Comparison of ENCODE assay signal across 23 cellular contexts in genomic region chr5:9558319-9558965, GRCh38. TPM values are rescaled to one million over a fixed set of nuclear protein-coding genes. Genes with fewer than 3 reads are reported as not detected.
"Had no signal": no experiment of that assay in that cellular context is flagged by ENCODE, and none has a peak within 500 bp of the region (broad histone marks: within the 10 kb centered on the region; RNA-seq: fewer than 3 reads in every experiment).

No MANE protein-coding gene starts in this region.

- H3K4me1 Mint-ChIP-seq: activated naive CD8-positive, alpha-beta T cell treated with anti-CD3 and anti-CD28 coated beads, Interleukin-2, amount 10 ng/mL, durations not matched to agents 7 days and 5 days; naive thymus-derived CD8-positive, alpha-beta T cell had no signal

- H3K4me3 ChIP-seq: coronary artery, esophagus squamous epithelium, gastroesophageal sphincter, lower lobe of right lung, sigmoid colon, thoracic aorta, upper lobe of right lung had no signal

- H3K4me3 Mint-ChIP-seq: activated naive CD4-positive, alpha-beta T cell treated with anti-CD3 and anti-CD28 coated beads for 36 hours; activated naive CD8-positive, alpha-beta T cell treated with anti-CD3 and anti-CD28 coated beads, Interleukin-2, amount 10 ng/mL, durations not matched to agents 7 days and 5 days; activated T-cell treated with anti-CD3 and anti-CD28 coated beads, Interleukin-2, amount 50 U/mL, for 72 hours; endodermal cell; naive thymus-derived CD8-positive, alpha-beta T cell had no signal

- H3K36me3 Mint-ChIP-seq: activated naive CD8-positive, alpha-beta T cell treated with anti-CD3 and anti-CD28 coated beads, Interleukin-2, amount 10 ng/mL, durations not matched to agents 7 days and 5 days; naive thymus-derived CD8-positive, alpha-beta T cell had no signal

- H3K27ac ChIP-seq: coronary artery, gastroesophageal sphincter, lower lobe of right lung, sigmoid colon, thoracic aorta, upper lobe of right lung had no signal

- H3K4me1 ChIP-seq: gastroesophageal sphincter, lower lobe of right lung, sigmoid colon, upper lobe of right lung had no signal

- H3K9me3 Mint-ChIP-seq: activated naive CD4-positive, alpha-beta T cell treated with anti-CD3 and anti-CD28 coated beads for 36 hours; activated naive CD8-positive, alpha-beta T cell treated with anti-CD3 and anti-CD28 coated beads, Interleukin-2, amount 10 ng/mL, durations not matched to agents 7 days and 5 days; endodermal cell had no signal

- H3K9me3 ChIP-seq: esophagus squamous epithelium, gastroesophageal sphincter, lower lobe of right lung, sigmoid colon, thoracic aorta, upper lobe of right lung had no signal

- ATAC-seq: activated T-cell treated with anti-CD3 and anti-CD28 coated beads, Interleukin-2, amount 50 U/mL, for 72 hours; gastroesophageal sphincter; left cardiac atrium; lower lobe of right lung; naive thymus-derived CD8-positive, alpha-beta T cell; upper lobe of right lung had no signal

- H3K27ac Mint-ChIP-seq: activated naive CD4-positive, alpha-beta T cell treated with anti-CD3 and anti-CD28 coated beads for 36 hours; activated naive CD8-positive, alpha-beta T cell treated with anti-CD3 and anti-CD28 coated beads, Interleukin-2, amount 10 ng/mL, durations not matched to agents 7 days and 5 days; activated T-cell treated with anti-CD3 and anti-CD28 coated beads, Interleukin-2, amount 50 U/mL, for 72 hours; endodermal cell; naive thymus-derived CD8-positive, alpha-beta T cell had no signal

- FAIRE-seq: bronchial epithelial cell had no signal

- H3K27me3 Mint-ChIP-seq: activated naive CD8-positive, alpha-beta T cell treated with anti-CD3 and anti-CD28 coated beads, Interleukin-2, amount 10 ng/mL, durations not matched to agents 7 days and 5 days had no signal

- H3K36me3 ChIP-seq: esophagus squamous epithelium, gastroesophageal sphincter, lower lobe of right lung, sigmoid colon, thoracic aorta, upper lobe of right lung had no signal

- DNase-seq: activated CD4-positive, alpha-beta T cell treated with anti-CD3 and anti-CD28 coated beads for 1 hour; activated effector memory CD4-positive, alpha-beta T cell treated with Interleukin-2 at 50 U/mL for 16 hours; activated naive CD4-positive, alpha-beta T cell treated with anti-CD3 and anti-CD28 coated beads for 36 hours; activated naive CD8-positive, alpha-beta T cell treated with anti-CD3 and anti-CD28 coated beads, Interleukin-2, amount 10 ng/mL, durations not matched to agents 7 days and 5 days; activated T-cell treated with anti-CD3 and anti-CD28 coated beads, Interleukin-2, amount 50 U/mL, for 72 hours; amniotic stem cell; endodermal cell; esophagus squamous epithelium; head of caudate nucleus; islet precursor cell; left cardiac atrium; lower lobe of right lung; naive thymus-derived CD8-positive, alpha-beta T cell; sigmoid colon; stimulated activated CD4-positive, alpha-beta T cell treated with anti-CD3 and anti-CD28 coated beads, Interleukin-4, amount 100 ng/mL, for 24 hours; stimulated activated naive CD4-positive, alpha-beta T cell treated with Interleukin-2 at 50 U/mL for 16 hours; T-helper 1 cell; upper lobe of right lung had no signal

- H3K27me3 ChIP-seq: esophagus squamous epithelium, gastroesophageal sphincter, sigmoid colon, upper lobe of right lung had no signal

RNA-seq across cellular contexts. Expression of gene SEMA5A, which starts 12.6 kb away (rescaled TPM):
- total RNA-seq: activated CD8-positive, alpha-beta memory T cell treated with anti-CD3 and anti-CD28 coated beads for 36 hours; activated naive CD4-positive, alpha-beta T cell treated with anti-CD3 and anti-CD28 coated beads for 36 hours; naive thymus-derived CD8-positive, alpha-beta T cell had no signal
- polyA plus RNA-seq: naive thymus-derived CD8-positive, alpha-beta T cell had no signal
